ENCODE assay signal across 14 cellular contexts in the genomic region with DNA sequence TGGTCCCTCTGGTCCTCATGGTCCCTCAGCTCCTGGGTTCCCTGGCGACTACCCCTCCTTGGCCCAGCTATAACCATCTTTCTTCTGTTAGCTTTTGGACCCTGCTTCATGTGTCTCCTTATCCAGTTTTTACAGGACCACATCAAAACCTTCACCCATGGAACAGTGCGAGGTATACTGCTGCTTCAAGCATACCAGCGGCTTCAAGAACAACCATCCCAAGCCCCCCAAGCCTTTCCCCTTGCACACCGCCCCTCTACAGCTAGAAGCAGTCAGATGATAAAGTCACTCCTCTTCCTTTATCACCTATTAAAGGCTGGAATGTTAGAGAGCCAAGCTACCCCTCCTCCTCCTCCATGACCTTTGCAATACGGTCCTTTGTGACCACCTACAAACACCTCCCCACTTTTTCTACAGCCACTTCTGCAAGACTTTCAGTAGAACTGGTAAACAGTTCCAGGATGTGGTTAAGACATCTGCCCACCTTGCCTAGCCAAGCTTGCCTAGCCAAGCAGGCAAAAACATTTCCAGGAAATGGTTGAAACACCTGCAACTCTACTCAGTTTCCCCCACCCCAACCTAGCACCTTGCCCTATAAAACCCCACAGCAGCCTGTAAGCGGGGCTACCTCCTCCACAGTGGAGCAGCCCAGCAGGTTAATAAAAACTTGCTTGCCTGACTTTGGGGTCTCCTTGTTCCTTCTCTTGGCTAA.
DNase-seq lines count a peak whose midpoint lies in the region; ATAC-seq lines count a peak whose summit lies in the region.
"Had no signal": no experiment of that assay in that cellular context is flagged by ENCODE, and none has a peak within 500 bp of the region (broad histone marks: within the 10 kb centered on the region; RNA-seq: fewer than 3 reads in every experiment).

No MANE protein-coding gene starts in this region.

- no peak overlapping the region for H3K27ac Mint-ChIP-seq in activated naive CD4-positive, alpha-beta T cell treated with anti-CD3 and anti-CD28 coated beads for 36 hours
- peak overlapping the region; percentile 84 for H3K27ac Mint-ChIP-seq in T-helper 2 cell treated with Interferon-gamma antibody and Interleukin-4, amounts not matched to agents 5 μg/mL and 100 μg/mL, for 36 hours
- H3K27ac Mint-ChIP-seq: dendritic cell treated with granulocyte-macrophage colony-stimulating factor and Interleukin-4, amounts not matched to agents 40 ng/mL and 50 ng/mL, for 4 days; mesothelial cell of epicardium had no signal

- ATAC-seq in GM21737 (IDR thresholded peaks at IDR 0.05; ENCODE audit: unreplicated experiment), result peak; percentile 86
- ATAC-seq in stimulated activated naive CD8-positive, alpha-beta T cell treated with anti-CD3 and anti-CD28 coated beads, Interleukin-15, Interleukin-2, amounts not matched to agents 100 U/mL and 50 U/mL, for 24 hours, result peak; percentile 40
- no peak for ATAC-seq in GM21717 (IDR thresholded peaks at IDR 0.05; ENCODE audit: unreplicated experiment)
- ATAC-seq: HepG2, pancreas had no signal

- peaks cover 25% of the 10 kb centered on the region for H3K36me3 Mint-ChIP-seq in activated naive CD4-positive, alpha-beta T cell treated with anti-CD3 and anti-CD28 coated beads for 36 hours (ENCODE audit: low read depth)
- H3K36me3 Mint-ChIP-seq in T-helper 2 cell treated with Interferon-gamma antibody and Interleukin-4, amounts not matched to agents 5 μg/mL and 100 μg/mL, for 36 hours (ENCODE audit: low read depth), result peaks cover 29% of the 10 kb centered on the region
- H3K36me3 Mint-ChIP-seq: mesothelial cell of epicardium had no signal

- H3K27me3 Mint-ChIP-seq in activated naive CD4-positive, alpha-beta T cell treated with anti-CD3 and anti-CD28 coated beads for 36 hours (ENCODE audit: low read depth), result no peaks in the 10 kb centered on the region
- H3K27me3 Mint-ChIP-seq in T-helper 2 cell treated with Interferon-gamma antibody and Interleukin-4, amounts not matched to agents 5 μg/mL and 100 μg/mL, for 36 hours (ENCODE audit: low read depth), result no peaks in the 10 kb centered on the region
- H3K27me3 Mint-ChIP-seq: dendritic cell treated with granulocyte-macrophage colony-stimulating factor and Interleukin-4, amounts not matched to agents 40 ng/mL and 50 ng/mL, for 4 days had no signal

- peaks cover 22% of the 10 kb centered on the region for H3K9me3 Mint-ChIP-seq in activated naive CD4-positive, alpha-beta T cell treated with anti-CD3 and anti-CD28 coated beads for 36 hours
- H3K9me3 Mint-ChIP-seq in T-helper 2 cell treated with Interferon-gamma antibody and Interleukin-4, amounts not matched to agents 5 μg/mL and 100 μg/mL, for 36 hours, result peaks cover 19% of the 10 kb centered on the region

- intact Hi-C loops in activated naive CD4-positive, alpha-beta T cell treated with anti-CD3 and anti-CD28 coated beads for 36 hours (cut with micrococcal nuclease), result no loop called here

- peak overlapping the region; percentile 9 for H3K4me3 Mint-ChIP-seq in activated naive CD4-positive, alpha-beta T cell treated with anti-CD3 and anti-CD28 coated beads for 36 hours
- peak overlapping the region; percentile 55 for H3K4me3 Mint-ChIP-seq in T-helper 2 cell treated with Interferon-gamma antibody and Interleukin-4, amounts not matched to agents 5 μg/mL and 100 μg/mL, for 36 hours
- H3K4me3 Mint-ChIP-seq: dendritic cell treated with granulocyte-macrophage colony-stimulating factor and Interleukin-4, amounts not matched to agents 40 ng/mL and 50 ng/mL, for 4 days; mesothelial cell of epicardium had no signal

- peaks cover 21% of the 10 kb centered on the region for H3K4me1 Mint-ChIP-seq in activated naive CD4-positive, alpha-beta T cell treated with anti-CD3 and anti-CD28 coated beads for 36 hours (ENCODE audit: low read depth)
- H3K4me1 Mint-ChIP-seq in T-helper 2 cell treated with Interferon-gamma antibody and Interleukin-4, amounts not matched to agents 5 μg/mL and 100 μg/mL, for 36 hours (ENCODE audit: low read depth), result peaks cover 18% of the 10 kb centered on the region
- H3K4me1 Mint-ChIP-seq: mesothelial cell of epicardium had no signal

- CTCF ChIA-PET in activated naive CD4-positive, alpha-beta T cell treated with anti-CD3 and anti-CD28 coated beads for 36 hours (lab: Charles Lee), result no interaction called here

- DNase-seq in activated naive CD4-positive, alpha-beta T cell treated with anti-CD3 and anti-CD28 coated beads for 36 hours, result peak; percentile 37
- DNase-seq in activated naive CD4-positive, alpha-beta T cell treated with Interleukin-2 at 50 U/mL for 16 hours, result no peak
- DNase-seq in T-helper 2 cell treated with Interferon-gamma antibody and Interleukin-4, amounts not matched to agents 5 μg/mL and 100 μg/mL, for 36 hours (ENCODE audit: low spot score), result no peak
- DNase-seq in stimulated activated naive CD8-positive, alpha-beta T cell treated with anti-CD3 and anti-CD28 coated beads, Interleukin-15, Interleukin-2, amounts not matched to agents 100 U/mL and 50 U/mL, for 24 hours, result no peak
- DNase-seq in NCI-H345 (lab: John Stamatoyannopoulos, UW), result no peak
- no peak for DNase-seq in amniotic stem cell (lab: John Stamatoyannopoulos, UW)
- DNase-seq: EL, NCI-H1694 treated with DMSO at 0.1 percent for 48 hours, pancreas had no signal
